ENCODE assay signal across 28 cellular contexts in the genomic region with DNA sequence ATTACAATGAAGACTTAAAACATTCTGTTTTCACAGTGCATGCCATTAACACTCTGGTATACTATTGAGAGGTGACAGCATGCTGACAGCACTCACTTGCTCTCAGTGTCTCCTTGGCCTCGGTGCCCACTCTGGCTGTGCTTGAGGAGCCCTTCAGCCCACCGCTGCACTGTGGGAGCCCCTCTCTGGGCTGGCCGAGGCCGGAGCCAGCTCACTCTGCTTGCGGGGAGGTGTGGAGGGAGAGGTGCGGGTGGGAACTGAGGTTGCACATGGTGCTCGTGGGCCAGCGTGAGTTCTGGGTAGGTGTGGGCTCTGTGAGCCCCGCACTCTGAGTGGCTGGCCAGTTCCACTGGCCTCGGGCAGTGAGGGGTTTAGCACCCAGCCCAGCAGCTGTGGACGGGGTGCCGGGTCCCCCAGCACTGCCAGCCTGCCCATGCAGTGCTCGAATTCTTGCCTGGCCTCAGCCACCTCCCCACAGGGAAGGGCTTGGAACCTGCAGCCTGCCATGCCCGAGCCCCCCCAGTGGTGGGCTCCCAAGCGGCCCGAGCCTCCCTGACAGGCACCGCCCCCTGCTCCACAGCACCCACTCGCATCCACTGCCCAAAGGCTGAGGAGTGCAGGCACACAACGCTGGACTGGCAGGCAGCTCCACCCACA.
"Had no signal": no experiment of that assay in that cellular context is flagged by ENCODE, and none has a peak within 500 bp of the region (broad histone marks: within the 10 kb centered on the region; RNA-seq: fewer than 3 reads in every experiment).

No MANE protein-coding gene starts in this region.

- ATAC-seq: effector memory CD8-positive, alpha-beta T cell; esophagus mucosa; foreskin keratinocyte; gastrocnemius medialis; gastroesophageal sphincter; heart left ventricle; heart right ventricle had no signal

- H3K4me3 ChIP-seq: colonic mucosa, coronary artery, dorsolateral prefrontal cortex, esophagus muscularis mucosa, esophagus squamous epithelium, gastrocnemius medialis, gastroesophageal sphincter, heart left ventricle, heart right ventricle had no signal

- H3K27me3 Mint-ChIP-seq: dendritic cell treated with granulocyte-macrophage colony-stimulating factor and Interleukin-4, amounts not matched to agents 40 ng/mL and 50 ng/mL, for 4 days; effector memory CD8-positive, alpha-beta T cell had no signal

- H3K36me3 ChIP-seq: colonic mucosa, esophagus muscularis mucosa, esophagus squamous epithelium, gastrocnemius medialis, gastroesophageal sphincter, heart left ventricle, heart right ventricle had no signal

- H3K27me3 ChIP-seq: colonic mucosa, esophagus muscularis mucosa, esophagus squamous epithelium, foreskin keratinocyte, gastrocnemius medialis, gastroesophageal sphincter, heart left ventricle, heart right ventricle had no signal

- FAIRE-seq: endometrium, endothelial cell of umbilical vein, frontal cortex had no signal

- DNase-seq: colonic mucosa; cortex of kidney; dermis blood vessel endothelial cell; dorsolateral prefrontal cortex; effector CD4-positive, alpha-beta T cell; effector CD8-positive, alpha-beta T cell; effector memory CD4-positive, alpha-beta T cell; effector memory CD8-positive, alpha-beta T cell; endodermal cell; erythroblast; esophagus squamous epithelium; foreskin fibroblast; foreskin keratinocyte; foreskin melanocyte; gastrocnemius medialis; glutamatergic neuron; head of caudate nucleus; heart left ventricle; heart right ventricle had no signal

- H3K4me3 Mint-ChIP-seq: dendritic cell treated with granulocyte-macrophage colony-stimulating factor and Interleukin-4, amounts not matched to agents 40 ng/mL and 50 ng/mL, for 4 days; effector memory CD8-positive, alpha-beta T cell; endodermal cell had no signal

- H3K4me1 Mint-ChIP-seq: endodermal cell had no signal

- H3K27ac ChIP-seq: colonic mucosa, coronary artery, dorsolateral prefrontal cortex, epithelial cell of prostate, esophagus muscularis mucosa, esophagus squamous epithelium, foreskin keratinocyte, gastrocnemius medialis, gastroesophageal sphincter, heart left ventricle, heart right ventricle had no signal

- H3K9me3 ChIP-seq: colonic mucosa, esophagus squamous epithelium, gastrocnemius medialis had no signal

- H3K4me1 ChIP-seq: colonic mucosa, esophagus muscularis mucosa, esophagus squamous epithelium, foreskin keratinocyte, gastrocnemius medialis, gastroesophageal sphincter, heart left ventricle, heart right ventricle had no signal

- H3K9me3 Mint-ChIP-seq: effector memory CD8-positive, alpha-beta T cell had no signal

- H3K27ac Mint-ChIP-seq: dendritic cell treated with granulocyte-macrophage colony-stimulating factor and Interleukin-4, amounts not matched to agents 40 ng/mL and 50 ng/mL, for 4 days; effector memory CD8-positive, alpha-beta T cell; endodermal cell had no signal
